ENCODE assay signal across 8 cellular contexts in the genomic region with DNA sequence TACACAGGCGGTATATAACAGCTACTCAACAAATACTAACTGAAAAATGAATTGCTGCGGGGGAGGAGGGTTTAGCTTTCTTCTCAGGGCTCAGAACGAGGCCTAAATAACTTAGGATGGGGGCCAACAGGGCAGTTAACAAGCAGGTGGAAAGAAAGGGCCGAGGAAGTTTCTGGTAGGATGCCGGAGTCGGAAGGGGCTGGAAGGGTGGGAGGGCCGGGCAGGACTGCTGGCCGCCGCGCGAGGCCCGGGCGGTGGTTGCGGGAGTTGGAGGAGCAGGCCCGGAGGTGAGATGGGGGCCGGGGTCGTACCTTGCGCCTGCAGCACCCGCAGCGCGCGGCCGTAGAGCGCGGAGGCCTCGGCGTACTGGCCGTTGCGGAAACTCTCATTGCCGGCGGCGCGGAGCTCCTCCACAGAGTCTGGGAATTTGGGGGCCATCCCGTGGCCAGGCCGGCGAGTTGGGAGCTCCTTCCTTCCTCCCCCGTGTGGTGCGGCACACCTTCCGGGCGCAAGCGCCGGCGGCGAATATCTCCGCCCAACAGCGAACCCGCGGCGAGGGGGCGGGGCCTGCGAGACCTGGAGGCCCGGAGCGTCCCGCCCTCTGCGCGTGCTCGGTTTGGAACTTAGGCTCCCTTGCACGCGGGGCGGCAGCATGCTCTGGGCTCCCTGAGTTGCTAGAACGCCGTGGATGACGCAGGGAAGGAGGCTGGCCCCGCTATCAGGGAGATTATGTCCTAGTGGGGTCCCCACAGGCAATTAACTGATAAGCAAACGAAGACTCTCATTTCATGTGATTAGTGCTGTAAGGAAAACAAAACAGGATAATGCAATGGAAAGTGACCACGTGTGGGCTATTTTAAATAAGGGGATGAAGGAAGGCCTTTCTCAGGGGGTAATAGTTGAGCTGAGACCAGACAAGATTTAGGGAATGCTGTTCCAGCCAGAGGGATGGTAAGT. TPM values are rescaled to one million over a fixed set of nuclear protein-coding genes. Genes with fewer than 3 reads are reported as not detected.
DNase-seq lines count a peak whose midpoint lies in the region; ATAC-seq, FAIRE-seq and TF ChIP-seq lines count a peak whose summit lies in the region.

A gene with protein sequence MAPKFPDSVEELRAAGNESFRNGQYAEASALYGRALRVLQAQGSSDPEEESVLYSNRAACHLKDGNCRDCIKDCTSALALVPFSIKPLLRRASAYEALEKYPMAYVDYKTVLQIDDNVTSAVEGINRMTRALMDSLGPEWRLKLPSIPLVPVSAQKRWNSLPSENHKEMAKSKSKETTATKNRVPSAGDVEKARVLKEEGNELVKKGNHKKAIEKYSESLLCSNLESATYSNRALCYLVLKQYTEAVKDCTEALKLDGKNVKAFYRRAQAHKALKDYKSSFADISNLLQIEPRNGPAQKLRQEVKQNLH (minus strand): TSS at position 502 of the 957 bp plus-strand sequence. CDS start 64 bp downstream, at position 438.

- no peaks in the 10 kb centered on the region for H3K27me3 Mint-ChIP-seq in mesothelial cell of epicardium (ENCODE audit: low read depth)

- no peaks in the 10 kb centered on the region for H3K9me3 ChIP-seq in OCI-LY3 (ENCODE audit: insufficient read depth, low read length)

- H3K79me2 ChIP-seq in OCI-LY3 (ENCODE audit: low read length): peaks cover 56% of the 10 kb centered on the region

- peak within 1 kb of the TSS; percentile 36 for H2AFZ ChIP-seq in OCI-LY3 (ENCODE audit: low read depth, low read length)

- peaks cover 63% of the 10 kb centered on the region for H3K4me1 ChIP-seq in OCI-LY3 (ENCODE audit: low read length)

- H3K27me3 ChIP-seq in OCI-LY3 (ENCODE audit: low read depth, low read length): no peaks in the 10 kb centered on the region

- H3K4me3 ChIP-seq in OCI-LY3 (ENCODE audit: low read length): peak within 1 kb of the TSS; percentile 86

- peak within 1 kb of the TSS; percentile 92 for H3K4me2 ChIP-seq in OCI-LY3 (ENCODE audit: low read length)

- DNase-seq in D721Med (ENCODE audit: insufficient read length, low spot score) (peak; percentile 90), HuH-7.5 (ENCODE audit: low spot score) (peak; percentile 97), mesothelial cell of epicardium (ENCODE audit: low spot score in 2 of 2, unreplicated experiment in 2 of 2) (peak; percentile 85 to 93)
- peak; percentile 98 for DNase-seq in activated CD8-positive, alpha-beta memory T cell treated with anti-CD3 and anti-CD28 coated beads, Interleukin-2, amount 50 U/mL, for 48 hours
- peak; percentile 90 to 93 for DNase-seq in stimulated activated CD8-positive, alpha-beta memory T cell treated with anti-CD3 and anti-CD28 coated beads, Interleukin-15, amount 100 ng/mL, for 4 hours (ENCODE audit: low read depth in 2 of 2)

- H3K36me3 ChIP-seq in OCI-LY3 (replicated peaks; ENCODE audit: low read depth, low read length): peaks cover 25% of the 10 kb centered on the region

- peak within 1 kb of the TSS; percentile 84 for H3K9ac ChIP-seq in OCI-LY3 (ENCODE audit: low read length)

- peak within 1 kb of the TSS; percentile 56 for H3K27ac ChIP-seq in OCI-LY3 (ENCODE audit: low read length)

- FAIRE-seq in D721Med (lab: Jason Lieb, UNC) (no peak), endometrium (lab: Jason Lieb, UNC) (peak; percentile 53)

- ATAC-seq in GM21526 (IDR thresholded peaks at IDR 0.05; ENCODE audit: low FRiP score, unreplicated experiment): peak; percentile 69

- TF ChIP-seq CTCF in D721Med (IDR thresholded peaks at IDR 0.05; ENCODE audit: insufficient read depth, missing control alignments) (no peak), OCI-LY3 (IDR thresholded peaks at IDR 0.05; ENCODE audit: low read depth, low read length) (peak; percentile 19; the same call in 1 of the 2 replicates), mesothelial cell of epicardium (IDR thresholded peaks at IDR 0.05; ENCODE audit: unreplicated experiment) (no peak)

- H3K4me1 Mint-ChIP-seq in mesothelial cell of epicardium: peaks cover 57% of the 10 kb centered on the region

- H3K9me3 Mint-ChIP-seq in mesothelial cell of epicardium: no peaks in the 10 kb centered on the region

- H3K27ac Mint-ChIP-seq in mesothelial cell of epicardium: peak within 1 kb of the TSS; percentile 95

- peaks cover 12% of the 10 kb centered on the region for H4K20me1 ChIP-seq in OCI-LY3 (ENCODE audit: insufficient read depth, low read length)

- H3K4me3 Mint-ChIP-seq in mesothelial cell of epicardium: peak within 1 kb of the TSS; percentile 87

- peaks cover 10% of the 10 kb centered on the region for H3K36me3 Mint-ChIP-seq in mesothelial cell of epicardium

RNA-seq across cellular contexts. Expression of the gene that starts here (rescaled TPM):
- total RNA-seq in mesothelial cell of epicardium: 43.7 to 47.3 TPM (median 45.6 TPM) in 3 replicates

Comparison
In these comparisons a context has a peak if more than half of its experiments do, and no peak if none do; other contexts are left out.
1. Peak in every context shown above with its lines: DNase-seq, ATAC-seq, H3K4me3 ChIP-seq and H3K27ac ChIP-seq.